ENCODE assay signal across 8 cellular contexts in the genomic region with DNA sequence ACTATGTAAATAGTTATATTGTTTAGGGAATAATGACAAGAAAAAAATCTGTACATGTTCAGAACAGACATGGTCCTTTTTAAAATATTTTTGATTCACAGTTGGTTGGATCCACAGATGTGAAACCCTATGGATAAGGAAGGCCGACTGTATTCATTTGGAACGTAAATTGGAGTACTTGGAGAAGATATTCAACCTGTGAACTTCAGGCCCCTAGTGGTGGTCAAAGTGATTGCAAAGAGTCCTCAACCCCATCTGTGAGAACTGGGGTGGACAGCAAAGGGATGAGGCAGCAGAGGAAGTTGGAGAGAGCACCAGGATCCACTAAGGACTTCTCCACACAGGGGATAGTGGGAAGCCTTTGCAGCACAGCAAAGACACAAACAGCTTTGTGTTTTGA. TPM values are rescaled to one million over a fixed set of nuclear protein-coding genes. Genes with fewer than 3 reads are reported as not detected.
DNase-seq lines count a peak whose midpoint lies in the region; ATAC-seq, FAIRE-seq and TF ChIP-seq lines count a peak whose summit lies in the region.

No MANE protein-coding gene starts in this region.

- peak; percentile 39 for ATAC-seq in GM21423 (IDR thresholded peaks at IDR 0.05; ENCODE audit: unreplicated experiment)
- ATAC-seq in GM18870 (IDR thresholded peaks at IDR 0.05; ENCODE audit: unreplicated experiment), result no peak

- H3K36me3 Mint-ChIP-seq in type B pancreatic cell, result no peaks in the 10 kb centered on the region

- peaks cover 23% of the 10 kb centered on the region for H3K27me3 Mint-ChIP-seq in type B pancreatic cell

- H3K4me3 ChIP-seq in fibroblast of the aortic adventitia (ENCODE audit: low read depth, low read length), result no peak overlapping the region

- CTCF ChIA-PET in RWPE1 (lab: Yijun Ruan, JAX), result interaction anchor here (0.6 to 1.4 kb wide), 9 partner anchors 20 to 1426 kb away, joined by 3 to 5 read pairs (median 4); no protein-coding TSS in a partner anchor

- H3K9me3 Mint-ChIP-seq in type B pancreatic cell, result no peaks in the 10 kb centered on the region

- TF ChIP-seq CTCF in C4-2B (conservative IDR thresholded peaks at IDR 0.05), result peak; percentile 72
- peak; percentile 54; the same call in 1 of the 2 replicates for TF ChIP-seq CTCF in RWPE1 (conservative IDR thresholded peaks at IDR 0.05; ENCODE audit: low read depth)
- peak; percentile 76 for TF ChIP-seq CTCF in fibroblast of the aortic adventitia (IDR thresholded peaks at IDR 0.05; ENCODE audit: insufficient read depth, low read length)
- peak; percentile 70 for TF ChIP-seq CTCF in type B pancreatic cell (conservative IDR thresholded peaks at IDR 0.05)

- no peak overlapping the region for H3K4me3 Mint-ChIP-seq in type B pancreatic cell

- no peak overlapping the region for H3K27ac ChIP-seq in C4-2B
- H3K27ac ChIP-seq in RWPE1, result no peak overlapping the region

- no peak overlapping the region for H3K27ac Mint-ChIP-seq in type B pancreatic cell

- FAIRE-seq in HTR-8/SVneo (lab: Jason Lieb, UNC), result no peak

- H3K4me1 Mint-ChIP-seq in type B pancreatic cell (ENCODE audit: unreplicated experiment), result no peaks in the 10 kb centered on the region

- POLR2A ChIA-PET in RWPE1 (lab: Yijun Ruan, JAX; ENCODE audit: low non-redundant PET), result interaction anchor here (0.5 kb wide), 1 partner anchor 209 kb away, joined by 3 read pairs; no protein-coding TSS in a partner anchor

- DNase-seq in RWPE1 (ENCODE audit: low spot score), result peak; percentile 63
- peak; percentile 59 for DNase-seq in fibroblast of the aortic adventitia (ENCODE audit: low read depth)
- DNase-seq in type B pancreatic cell (ENCODE audit: extremely low spot score, unreplicated experiment), result no peak
- DNase-seq in HTR-8/SVneo (ENCODE audit: insufficient read length, low spot score), result no peak
- no peak for DNase-seq in activated gamma-delta T cell treated with Interleukin-2 at 50 U/mL for 16 hours

RNA-seq across cellular contexts. Expression of a gene that starts 6.2 kb away (rescaled TPM):
- total RNA-seq in fibroblast of the aortic adventitia (ENCODE audit: low replicate concordance) (not detected in 2 replicates), type B pancreatic cell (ENCODE audit: low replicate concordance) (0.75 TPM in 1 of 2 replicates, not detected in the other)

Comparison
In these comparisons a context has a peak if more than half of its experiments do, and no peak if none do; other contexts are left out.
1. DNase-seq: peak in RWPE1 (single experiment) and fibroblast of the aortic adventitia (single experiment); none in type B pancreatic cell (single experiment), HTR-8/SVneo (single experiment) and activated gamma-delta T cell treated with Interleukin-2 at 50 U/mL for 16 hours (single experiment).
2. Peak in every context shown above with its lines, with median percentiles within 50 percentile points of each other: CTCF ChIP-seq.